ENCODE assay signal across 29 cellular contexts in the genomic region with DNA sequence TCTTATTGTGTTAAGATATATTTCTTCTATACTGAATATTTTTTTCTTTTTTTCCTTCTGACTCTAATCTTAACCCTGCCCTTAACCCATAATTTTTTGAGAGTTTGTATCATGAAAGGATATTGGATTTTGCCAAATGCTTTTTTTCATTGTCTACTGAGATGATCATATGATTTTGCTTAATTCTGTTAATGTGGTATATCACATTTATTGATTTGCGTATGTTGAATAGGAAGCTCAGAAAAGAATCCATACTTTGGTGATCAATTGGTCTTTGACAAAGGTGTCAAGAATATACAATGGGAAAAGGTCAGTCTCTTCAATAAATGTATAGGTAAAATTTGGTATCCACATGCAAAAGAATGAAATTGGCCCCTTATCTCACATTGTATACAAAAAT.
"Had no signal": no experiment of that assay in that cellular context is flagged by ENCODE, and none has a peak within 500 bp of the region (broad histone marks: within the 10 kb centered on the region; RNA-seq: fewer than 3 reads in every experiment).

No MANE protein-coding gene starts in this region.

- H3K27ac Mint-ChIP-seq: stimulated activated effector memory CD8-positive, alpha-beta T cell treated with anti-CD3 and anti-CD28 coated beads, Interleukin-12 subunit alpha, Interleukin-12 subunit beta, amount 100 ng/mL, for 72 hours; stimulated activated memory B cell treated with anti-CD40 and anti-IgM and Interleukin-4, amounts not matched to agents 10 μg/mL and 1 μg/mL and 100 μg/mL, for 72 hours; stimulated activated naive B cell treated with anti-CD40 and anti-IgM and Interleukin-4, amounts not matched to agents 10 μg/mL and 1 μg/mL and 100 μg/mL, for 72 hours; stimulated activated naive CD8-positive, alpha-beta T cell treated with anti-CD3 and anti-CD28 coated beads, Interleukin-15, amount 100 ng/mL, for 72 hours; stimulated activated naive CD8-positive, alpha-beta T cell treated with anti-CD3 and anti-CD28 coated beads, Interleukin-15, Interleukin-2, amounts not matched to agents 100 ng/mL and 50 ng/mL, for 24 hours; type B pancreatic cell had no signal

- H3K36me3 Mint-ChIP-seq: stimulated activated effector memory CD8-positive, alpha-beta T cell treated with anti-CD3 and anti-CD28 coated beads, Interleukin-12 subunit alpha, Interleukin-12 subunit beta, amount 100 ng/mL, for 72 hours; stimulated activated memory B cell treated with anti-CD40 and anti-IgM and Interleukin-4, amounts not matched to agents 10 μg/mL and 1 μg/mL and 100 μg/mL, for 72 hours; stimulated activated naive B cell treated with anti-CD40 and anti-IgM and Interleukin-4, amounts not matched to agents 10 μg/mL and 1 μg/mL and 100 μg/mL, for 72 hours; type B pancreatic cell had no signal

- H3K4me3 ChIP-seq: stomach, suprapubic skin, testis, thoracic aorta, thyroid gland, tibial artery, tibial nerve, transverse colon, upper lobe of left lung, upper lobe of right lung, uterus, vagina had no signal

- DNase-seq: stimulated activated CD4-positive, alpha-beta T cell treated with anti-CD3 and anti-CD28 coated beads, Interleukin-2, amount 100 ng/mL, for 48 hours; stimulated activated CD4-positive, alpha-beta T cell treated with anti-CD3 and anti-CD28 coated beads, Interleukin-4, amount 100 ng/mL, for 1 hour; stimulated activated CD4-positive, alpha-beta T cell treated with anti-CD3 and anti-CD28 coated beads, Interleukin-4, amount 100 ng/mL, for 24 hours; stimulated activated CD4-positive, alpha-beta T cell treated with anti-CD3 and anti-CD28 coated beads, Interleukin-4, amount 100 ng/mL, for 4 hours; stimulated activated CD8-positive, alpha-beta memory T cell treated with anti-CD3 and anti-CD28 coated beads, Interleukin-4, amount 100 ng/mL, for 48 hours; stimulated activated naive B cell treated with anti-CD40 and anti-IgM and Interleukin-4, amounts not matched to agents 10 μg/mL and 1 μg/mL and 100 μg/mL, for 72 hours; stimulated activated naive CD4-positive, alpha-beta T cell; stimulated activated naive CD4-positive, alpha-beta T cell treated with Interleukin-2 at 50 U/mL for 16 hours; stimulated activated naive CD8-positive, alpha-beta T cell treated with anti-CD3 and anti-CD28 coated beads, Interleukin-15, amount 100 ng/mL, for 72 hours; stimulated activated naive CD8-positive, alpha-beta T cell treated with anti-CD3 and anti-CD28 coated beads, Interleukin-15, Interleukin-2, amounts not matched to agents 100 U/mL and 50 U/mL, for 24 hours; stomach; substantia nigra; testis; thyroid gland; tibial artery; transverse colon; trophoblast cell; upper lobe of left lung; upper lobe of right lung; uterus had no signal

- FAIRE-seq: urothelium cell line had no signal

- H3K27ac ChIP-seq: stomach, suprapubic skin, testis, thoracic aorta, thyroid gland, tibial artery, tibial nerve, transverse colon, upper lobe of left lung, upper lobe of right lung, uterus, vagina had no signal

- H3K9me3 ChIP-seq: suprapubic skin, testis, thoracic aorta, thyroid gland, tibial artery, transverse colon, upper lobe of right lung, uterus, vagina had no signal

- H3K4me3 Mint-ChIP-seq: stimulated activated effector memory CD8-positive, alpha-beta T cell treated with anti-CD3 and anti-CD28 coated beads, Interleukin-12 subunit alpha, Interleukin-12 subunit beta, amount 100 ng/mL, for 72 hours; stimulated activated memory B cell treated with anti-CD40 and anti-IgM and Interleukin-4, amounts not matched to agents 10 μg/mL and 1 μg/mL and 100 μg/mL, for 72 hours; stimulated activated naive B cell treated with anti-CD40 and anti-IgM and Interleukin-4, amounts not matched to agents 10 μg/mL and 1 μg/mL and 100 μg/mL, for 72 hours; stimulated activated naive CD8-positive, alpha-beta T cell treated with anti-CD3 and anti-CD28 coated beads, Interleukin-15, amount 100 ng/mL, for 72 hours; stimulated activated naive CD8-positive, alpha-beta T cell treated with anti-CD3 and anti-CD28 coated beads, Interleukin-15, Interleukin-2, amounts not matched to agents 100 ng/mL and 50 ng/mL, for 24 hours; type B pancreatic cell had no signal

- H3K4me1 ChIP-seq: stomach, suprapubic skin, testis, thyroid gland, tibial artery, tibial nerve, transverse colon, upper lobe of left lung, upper lobe of right lung, uterus, vagina had no signal

- H3K27me3 ChIP-seq: stomach, suprapubic skin, testis, thyroid gland, tibial artery, tibial nerve, transverse colon, upper lobe of left lung, upper lobe of right lung, uterus, vagina had no signal

- H3K4me1 Mint-ChIP-seq: stimulated activated effector memory CD8-positive, alpha-beta T cell treated with anti-CD3 and anti-CD28 coated beads, Interleukin-12 subunit alpha, Interleukin-12 subunit beta, amount 100 ng/mL, for 72 hours; stimulated activated memory B cell treated with anti-CD40 and anti-IgM and Interleukin-4, amounts not matched to agents 10 μg/mL and 1 μg/mL and 100 μg/mL, for 72 hours; stimulated activated naive B cell treated with anti-CD40 and anti-IgM and Interleukin-4, amounts not matched to agents 10 μg/mL and 1 μg/mL and 100 μg/mL, for 72 hours; stimulated activated naive CD8-positive, alpha-beta T cell treated with anti-CD3 and anti-CD28 coated beads, Interleukin-15, amount 100 ng/mL, for 72 hours had no signal

- H3K9me3 Mint-ChIP-seq: stimulated activated memory B cell treated with anti-CD40 and anti-IgM and Interleukin-4, amounts not matched to agents 10 μg/mL and 1 μg/mL and 100 μg/mL, for 72 hours; stimulated activated naive CD8-positive, alpha-beta T cell treated with anti-CD3 and anti-CD28 coated beads, Interleukin-15, Interleukin-2, amounts not matched to agents 100 ng/mL and 50 ng/mL, for 24 hours; type B pancreatic cell had no signal

- H3K36me3 ChIP-seq: stomach, suprapubic skin, thoracic aorta, thyroid gland, tibial artery, tibial nerve, transverse colon, upper lobe of left lung, upper lobe of right lung, uterus, vagina had no signal

- ATAC-seq: stimulated activated effector memory CD8-positive, alpha-beta T cell treated with anti-CD3 and anti-CD28 coated beads, Interleukin-12 subunit alpha, Interleukin-12 subunit beta, amount 100 ng/mL, for 72 hours; stimulated activated memory B cell treated with anti-CD40 and anti-IgM and Interleukin-4, amounts not matched to agents 10 μg/mL and 1 μg/mL and 100 μg/mL, for 72 hours; stimulated activated naive B cell treated with anti-CD40 and anti-IgM and Interleukin-4, amounts not matched to agents 10 μg/mL and 1 μg/mL and 100 μg/mL, for 72 hours; stimulated activated naive CD8-positive, alpha-beta T cell treated with anti-CD3 and anti-CD28 coated beads, Interleukin-15, amount 100 ng/mL, for 72 hours; stimulated activated naive CD8-positive, alpha-beta T cell treated with anti-CD3 and anti-CD28 coated beads, Interleukin-15, Interleukin-2, amounts not matched to agents 100 U/mL and 50 U/mL, for 24 hours; upper lobe of right lung had no signal

- H3K27me3 Mint-ChIP-seq: stimulated activated memory B cell treated with anti-CD40 and anti-IgM and Interleukin-4, amounts not matched to agents 10 μg/mL and 1 μg/mL and 100 μg/mL, for 72 hours; stimulated activated naive B cell treated with anti-CD40 and anti-IgM and Interleukin-4, amounts not matched to agents 10 μg/mL and 1 μg/mL and 100 μg/mL, for 72 hours; stimulated activated naive CD8-positive, alpha-beta T cell treated with anti-CD3 and anti-CD28 coated beads, Interleukin-15, amount 100 ng/mL, for 72 hours; stimulated activated naive CD8-positive, alpha-beta T cell treated with anti-CD3 and anti-CD28 coated beads, Interleukin-15, Interleukin-2, amounts not matched to agents 100 ng/mL and 50 ng/mL, for 24 hours; type B pancreatic cell had no signal
